Comparison of ENCODE assay signal across 8 cellular contexts in the genomic region with DNA sequence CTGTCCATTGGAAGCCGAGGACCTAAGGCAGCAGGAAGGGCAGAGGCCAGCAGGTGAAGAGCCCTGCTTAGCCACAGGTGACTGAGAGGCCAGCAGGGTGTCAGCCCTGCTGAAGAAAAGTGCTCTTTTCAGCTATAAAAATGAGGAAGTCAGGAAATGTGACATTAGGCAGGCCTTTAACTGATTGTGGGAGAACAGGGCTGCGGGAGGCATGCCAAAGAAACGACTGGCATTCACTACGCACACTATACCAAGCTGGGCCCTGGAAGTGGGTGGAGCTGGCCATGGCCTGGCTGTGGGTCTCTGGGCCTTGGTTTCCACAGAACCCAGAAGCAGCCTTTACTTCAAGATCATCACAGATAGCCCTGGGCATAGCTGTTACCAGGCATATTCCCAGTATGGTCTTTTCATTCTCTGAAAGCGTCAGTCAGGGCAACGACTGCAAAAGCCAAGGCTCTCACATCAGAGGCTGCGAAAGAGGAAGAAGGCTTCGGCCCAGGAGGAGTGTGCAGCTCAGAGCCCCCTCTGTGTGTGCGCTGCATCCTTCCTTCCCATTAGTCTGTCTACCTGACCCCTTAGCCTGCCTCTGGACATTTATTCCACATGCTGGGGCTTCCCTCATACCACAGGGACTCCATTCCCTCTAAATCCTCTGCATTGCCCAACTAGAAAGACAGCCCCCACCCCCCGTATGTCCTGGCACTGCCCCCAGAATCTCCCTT. TPM values are rescaled to one million over a fixed set of nuclear protein-coding genes. Genes with fewer than 3 reads are reported as not detected.
A peak's percentile ranks its signal among the peaks of the same experiment; 100 is the strongest.
DNase-seq lines count a peak whose midpoint lies in the region; ATAC-seq and TF ChIP-seq lines count a peak whose summit lies in the region.

No MANE protein-coding gene starts in this region.

- dilution Hi-C loops in mammary epithelial cell (cut with HindIII; ENCODE audit: low sequenced_read_pairs) = no loop called here

- H3K27ac ChIP-seq in C4-2B (peak overlapping the region; percentile 99), mammary epithelial cell (ENCODE audit: insufficient read depth, low read depth, low read length) (peak overlapping the region; percentile 87), psoas muscle (no peak overlapping the region)
- H3K27ac ChIP-seq in naive thymus-derived CD4-positive, alpha-beta T cell (ENCODE audit: low read depth, low read length) = peak overlapping the region; percentile 56

- peak; percentile 19 for ATAC-seq in naive thymus-derived CD4-positive, alpha-beta T cell
- ATAC-seq in psoas muscle (no peak), GM18861 (IDR thresholded peaks at IDR 0.05; ENCODE audit: unreplicated experiment) (no peak), GM19351 (IDR thresholded peaks at IDR 0.05; ENCODE audit: unreplicated experiment) (no peak)

- peak; percentile 59 for DNase-seq in NOMO-1 treated with DMSO at 0.1 percent for 48 hours (lab: John Stamatoyannopoulos, UW; ENCODE audit: unreplicated experiment)
- DNase-seq in mammary epithelial cell = no peak
- no peak for DNase-seq in naive thymus-derived CD4-positive, alpha-beta T cell
- no peak for DNase-seq in psoas muscle
- no peak for DNase-seq in stimulated activated CD4-positive, alpha-beta T cell treated with anti-CD3 and anti-CD28 coated beads, Interleukin-4, amount 100 ng/mL, for 4 hours

- no peak overlapping the region for H2AFZ ChIP-seq in mammary epithelial cell (ENCODE audit: low read depth, low read length)

- H3K4me1 ChIP-seq in mammary epithelial cell (ENCODE audit: insufficient read depth, low read length) (peaks cover 95% of the 10 kb centered on the region), psoas muscle (peaks cover 22% of the 10 kb centered on the region)
- peaks cover 75 to 89% of the 10 kb centered on the region in 2 donors for H3K4me1 ChIP-seq in naive thymus-derived CD4-positive, alpha-beta T cell (ENCODE audit: control insufficient read depth in 2 of 2, insufficient read depth in 2 of 2, low read length in 2 of 2)

- peaks cover 3 to 40% (median 24%) of the 10 kb centered on the region in 5 donors for H3K36me3 Mint-ChIP-seq in naive thymus-derived CD4-positive, alpha-beta T cell

- H3K4me1 Mint-ChIP-seq in naive thymus-derived CD4-positive, alpha-beta T cell = peaks cover 73 to 97% (median 94%) of the 10 kb centered on the region in 7 donors

- H3K9ac ChIP-seq in mammary epithelial cell (ENCODE audit: insufficient read depth, low read length) = peak overlapping the region; percentile 59

- H3K9me3 ChIP-seq in mammary epithelial cell (replicated peaks; ENCODE audit: insufficient read depth, low read length) (no peaks in the 10 kb centered on the region), psoas muscle (no peaks in the 10 kb centered on the region)
- no peaks in the 10 kb centered on the region for H3K9me3 ChIP-seq in naive thymus-derived CD4-positive, alpha-beta T cell (ENCODE audit: control insufficient read depth in 2 of 3, low read length in 3 of 3)

- H4K20me1 ChIP-seq in mammary epithelial cell (ENCODE audit: insufficient read depth, low read length) = no peaks in the 10 kb centered on the region

- in situ Hi-C loops in mammary epithelial cell (cut with MboI; ENCODE audit: low sequenced_read_pairs in 2 of 2) = no loop called here

- peak overlapping the region; percentile 55 to 84 (median 74) for H3K4me3 Mint-ChIP-seq in naive thymus-derived CD4-positive, alpha-beta T cell

- H3K79me2 ChIP-seq in mammary epithelial cell (ENCODE audit: insufficient read depth, low read length) = peaks cover 98% of the 10 kb centered on the region

- no peaks in the 10 kb centered on the region for H3K27me3 Mint-ChIP-seq in naive thymus-derived CD4-positive, alpha-beta T cell

- BruUV-seq in mammary epithelial cell (replicated peaks; lab: Mats Ljungman, UMichigan) = no TSS peak

- WGBS in mammary epithelial cell (ENCODE audit: low coverage, missing lambda C conversion rate) = 50% methylated on average over 6 of the region's 10 CpGs
- WGBS in psoas muscle, 3 donors = 81 to 87% (median 85%) methylated on average over 10 of the region's 10 CpGs

- POLR2A ChIA-PET in naive thymus-derived CD4-positive, alpha-beta T cell (lab: Charles Lee) = interaction anchor here (0.9 to 16.3 kb wide), 5 partner anchors 9 to 19 kb away, joined by 4 to 134 read pairs (median 16); no protein-coding TSS in a partner anchor

- no peak overlapping the region for H3K4me3 ChIP-seq in mammary epithelial cell (replicated peaks in 1 of 3; ENCODE audit: insufficient read depth in 1 of 3, low read depth in 2 of 3, low read length in 3 of 3)
- H3K4me3 ChIP-seq in naive thymus-derived CD4-positive, alpha-beta T cell (ENCODE audit: low read length) = peak overlapping the region; percentile 47
- H3K4me3 ChIP-seq in psoas muscle = no peak overlapping the region

- peak overlapping the region; percentile 38 for H3K4me2 ChIP-seq in mammary epithelial cell (ENCODE audit: insufficient read depth, low read depth, low read length)

- intact Hi-C loops in mammary epithelial cell (cut with micrococcal nuclease) (no loop called here), psoas muscle (cut with DNase I) (no loop called here)
- intact Hi-C loops in naive thymus-derived CD4-positive, alpha-beta T cell (cut with micrococcal nuclease) = no loop called here

- H3K36me3 ChIP-seq in mammary epithelial cell (ENCODE audit: insufficient read depth, low read length) = peaks cover 18% of the 10 kb centered on the region
- H3K36me3 ChIP-seq in naive thymus-derived CD4-positive, alpha-beta T cell (ENCODE audit: control insufficient read depth in 2 of 3, insufficient read depth in 3 of 3, low read length in 3 of 3) = peaks cover 9 to 33% (median 14%) of the 10 kb centered on the region in 3 experiments
- H3K36me3 ChIP-seq in psoas muscle (ENCODE audit: insufficient read depth in 1 of 2, low read depth in 1 of 2) = no peaks in the 10 kb centered on the region

- no peaks in the 10 kb centered on the region for H3K9me3 Mint-ChIP-seq in naive thymus-derived CD4-positive, alpha-beta T cell

- TF ChIP-seq CTCF in C4-2B (conservative IDR thresholded peaks at IDR 0.05) (no peak), mammary epithelial cell (conservative IDR thresholded peaks at IDR 0.05 in 1 of 2, IDR thresholded peaks at IDR 0.05 in 1 of 2; ENCODE audit: extremely low read depth in 1 of 2, insufficient read depth in 1 of 2, low read depth in 1 of 2, low read length in 2 of 2) (no peak), psoas muscle (IDR thresholded peaks at IDR 0.05) (no peak)

- CTCF ChIA-PET in mammary epithelial cell (lab: Charles Lee; ENCODE audit: low non-redundant PET) = no interaction called here
- CTCF ChIA-PET in naive thymus-derived CD4-positive, alpha-beta T cell (lab: Charles Lee) = interaction anchor here (1.3 kb wide), 2 partner anchors 129 to 490 kb away, joined by 3 to 4 read pairs; no protein-coding TSS in a partner anchor

- H3K27ac Mint-ChIP-seq in naive thymus-derived CD4-positive, alpha-beta T cell = peak overlapping the region; percentile 83 to 95 (median 89)

- H3K27me3 ChIP-seq in mammary epithelial cell (ENCODE audit: insufficient read depth, low read length) (no peaks in the 10 kb centered on the region), psoas muscle (ENCODE audit: insufficient read depth in 3 of 3, low read length in 2 of 3) (no peaks in the 10 kb centered on the region)
- no peaks in the 10 kb centered on the region for H3K27me3 ChIP-seq in naive thymus-derived CD4-positive, alpha-beta T cell (ENCODE audit: control insufficient read depth in 2 of 2, insufficient read depth in 2 of 2, low read length in 2 of 2)

RNA-seq across cellular contexts. Expression of a gene that starts 14.3 kb away (rescaled TPM):
- total RNA-seq in mammary epithelial cell (100 to 1,000 TPM; 471 to 738 TPM), psoas muscle (1 to 10 TPM; 1.1 to 3.8 (median 2.0) TPM)
- polyA plus RNA-seq in mammary epithelial cell (404 TPM), psoas muscle (1 to 10 TPM; 1.2 to 3.3 (median 2.5) TPM)
- 456 TPM for polyA minus RNA-seq in mammary epithelial cell
- total RNA-seq in naive thymus-derived CD4-positive, alpha-beta T cell = 100 to 1,000 TPM in 1 of 5 experiments, 10 to 100 TPM in 4; 43.6 to 123 (median 73.1) TPM
- polyA plus RNA-seq in naive thymus-derived CD4-positive, alpha-beta T cell = 10 to 100 TPM; 16.6 to 18.6 TPM

Comparison
In these comparisons a context has a peak if more than half of its experiments do, and no peak if none do; other contexts are left out.
1. RNA of a gene that starts 14.3 kb away (total RNA-seq): 471 to 738 TPM in mammary epithelial cell and 43.6 to 123 TPM in naive thymus-derived CD4-positive, alpha-beta T cell; 1.1 to 3.8 TPM in psoas muscle; every median in the first group is over 4 times any median in the second.